Comparison of ENCODE assay signal across 29 cellular contexts in genomic region chr10:3430501-3430900, GRCh38.
"Had no signal": no experiment of that assay in that cellular context is flagged by ENCODE, and none has a peak within 500 bp of the region (broad histone marks: within the 10 kb centered on the region; RNA-seq: fewer than 3 reads in every experiment).

No MANE protein-coding gene starts in this region.

- ATAC-seq: activated CD4-positive, CD25-positive, alpha-beta regulatory T cell treated with anti-CD3 and anti-CD28 coated beads, Interleukin-2, amount 50 U/mL, for 24 hours; activated CD8-positive, alpha-beta T cell treated with anti-CD3 and anti-CD28 coated beads, Interleukin-2, amount 10 ng/mL, durations not matched to agents 7 days and 5 days; Panc1; Right ventricle myocardium inferior had no signal

- H3K9me2 ChIP-seq: SK-N-SH had no signal

- DNase-seq: activated CD4-positive, alpha-beta T cell treated with anti-CD3 and anti-CD28 coated beads for 4 hours; activated CD4-positive, alpha-beta T cell treated with anti-CD3 and anti-CD28 coated beads, Interleukin-2, amount 50 U/mL, for 4 hours; activated CD8-positive, alpha-beta memory T cell treated with anti-CD3 and anti-CD28 coated beads, Interleukin-2, amount 50 U/mL, for 48 hours; activated CD8-positive, alpha-beta T cell treated with anti-CD3 and anti-CD28 coated beads, Interleukin-2, amount 10 ng/mL, durations not matched to agents 7 days and 5 days; activated effector memory CD4-positive, alpha-beta T cell treated with anti-CD3 and anti-CD28 coated beads, Interleukin-2, amount 50 U/mL, for 16 hours; activated naive CD4-positive, alpha-beta T cell treated with Interleukin-2 at 50 U/mL for 16 hours; activated naive CD8-positive, alpha-beta T cell treated with anti-CD3 and anti-CD28 coated beads for 36 hours; activated T-cell treated with anti-CD3 and anti-CD28 coated beads, Interleukin-2, amount 50 U/mL, for 1 hour; brain microvascular endothelial cell; cerebellar nuclear complex; NCI-H1092 treated with DMSO at 0.1 percent for 48 hours; NCI-H1417 treated with DMSO at 0.1 percent for 48 hours; NCI-H1694 treated with DMSO at 0.1 percent for 48 hours; NCI-H2029 treated with DMSO at 0.1 percent for 48 hours; NCI-H345; NCI-H510A; NCI-H526 treated with DMSO at 0.1 percent for 48 hours; NCI-H82; OCI-M1; RPMI8226; SJCRH30; SK-N-SH; T-helper 1 cell had no signal

- H3K4me1 ChIP-seq: SJCRH30 had no signal

- H3K4me2 ChIP-seq: SK-N-SH had no signal

- H3K9ac ChIP-seq: SK-N-SH had no signal

- H3K4me3 Mint-ChIP-seq: activated CD8-positive, alpha-beta T cell treated with anti-CD3 and anti-CD28 coated beads, Interleukin-2, amount 10 ng/mL, durations not matched to agents 7 days and 5 days; activated naive CD8-positive, alpha-beta T cell treated with anti-CD3 and anti-CD28 coated beads for 36 hours; activated T-helper 1 cell treated with anti-CD3 and anti-CD28 coated beads, Interleukin-12 subunit alpha, Interleukin-12 subunit beta, Interleukin-2, Interleukin-4 antibody, amounts not matched to agents 30 ng/mL and 10 ng/mL and 1 ng/mL, durations not matched to agents 14 hours and 24 hours and 36 hours had no signal

- H3K27me3 ChIP-seq: brain microvascular endothelial cell, cardiac muscle cell, SJCRH30 had no signal

- H3K27me3 Mint-ChIP-seq: activated naive CD8-positive, alpha-beta T cell treated with anti-CD3 and anti-CD28 coated beads for 36 hours had no signal

- H3K4me3 ChIP-seq: cardiac muscle cell, SJCRH30 had no signal

- FAIRE-seq: colon had no signal

- H3K36me3 Mint-ChIP-seq: activated naive CD8-positive, alpha-beta T cell treated with anti-CD3 and anti-CD28 coated beads for 36 hours had no signal

- H3K9me3 ChIP-seq: SJCRH30, SK-N-SH had no signal

- H3K36me3 ChIP-seq: brain microvascular endothelial cell, cardiac muscle cell, SJCRH30 had no signal

- H3K27ac Mint-ChIP-seq: activated CD8-positive, alpha-beta T cell treated with anti-CD3 and anti-CD28 coated beads, Interleukin-2, amount 10 ng/mL, durations not matched to agents 7 days and 5 days; activated naive CD8-positive, alpha-beta T cell treated with anti-CD3 and anti-CD28 coated beads for 36 hours; activated T-helper 1 cell treated with anti-CD3 and anti-CD28 coated beads, Interleukin-12 subunit alpha, Interleukin-12 subunit beta, Interleukin-2, Interleukin-4 antibody, amounts not matched to agents 30 ng/mL and 10 ng/mL and 1 ng/mL, durations not matched to agents 14 hours and 24 hours and 36 hours had no signal

- H3K27ac ChIP-seq: brain microvascular endothelial cell, cardiac muscle cell, SJCRH30 had no signal
